In the genomic region with DNA sequence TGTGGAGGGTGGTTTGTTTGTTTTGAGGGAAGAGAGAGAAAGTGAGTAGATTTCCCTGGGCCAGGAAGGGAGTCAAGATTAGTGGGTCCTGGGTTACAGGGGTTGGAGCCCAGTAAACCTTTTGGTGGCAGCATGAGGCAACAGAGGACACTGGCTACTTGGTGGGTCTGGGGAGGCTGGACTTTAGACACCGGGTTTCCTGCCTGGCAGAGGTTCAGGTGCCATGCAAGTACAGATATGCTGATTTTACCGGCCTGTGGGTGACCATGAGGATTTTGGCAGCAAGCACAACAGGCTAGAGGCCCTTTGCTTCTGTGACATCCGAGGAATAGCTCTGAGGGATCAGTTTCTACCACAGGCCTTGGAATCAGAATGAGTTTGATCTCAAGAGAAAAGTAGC, we compare ENCODE assay signal across 16 cellular contexts. TPM values are rescaled to one million over a fixed set of nuclear protein-coding genes. Genes with fewer than 3 reads are reported as not detected.
DNase-seq lines count a peak whose midpoint lies in the region; ATAC-seq, FAIRE-seq and TF ChIP-seq lines count a peak whose summit lies in the region.
"Had no signal": no experiment of that assay in that cellular context is flagged by ENCODE, and none has a peak within 500 bp of the region (broad histone marks: within the 10 kb centered on the region; RNA-seq: fewer than 3 reads in every experiment).

No MANE protein-coding gene starts in this region.

- H3K18ac ChIP-seq in neuronal stem cell (ENCODE audit: low read length), result no peak overlapping the region

- WGBS in liver, result 56% methylated on average over 3 of the region's 3 CpGs
- 0% methylated on average over 2 of the region's 3 CpGs for WGBS in HepG2 (ENCODE audit: low lambda C conversion rate)
- 31 to 32% methylated on average over 3 of the region's 3 CpGs for WGBS in body of pancreas, 2 donors
- 22 to 24% methylated on average over 3 of the region's 3 CpGs for WGBS in pancreas, 2 donors
- WGBS in neuronal stem cell (ENCODE audit: extremely low coverage in 2 of 2, insufficient read length in 2 of 2, insufficient replicate concordance in 1 of 2), 2 donors, result no CpG with 5 or more reads among the region's 3 CpGs

- FAIRE-seq in HepG2 (lab: Jason Lieb, UNC) (no peak), pancreas (lab: Jason Lieb, UNC) (no peak)
- FAIRE-seq: H1 had no signal

- CTCF ChIA-PET in HepG2 (lab: Yijun Ruan, JAX; ENCODE audit: low intra/inter-chr PET ratio, low total read pairs), result no interaction called here
- CTCF ChIA-PET in activated CD4-positive, alpha-beta T cell treated with anti-CD3 and anti-CD28 coated beads for 36 hours (lab: Charles Lee), result no interaction called here

- H3K79me1 ChIP-seq in neuronal stem cell (ENCODE audit: low read depth, low read length), result no peaks in the 10 kb centered on the region

- H2AFZ ChIP-seq in HepG2 (ENCODE audit: low read length), result no peak overlapping the region
- H2AFZ ChIP-seq in neuronal stem cell (ENCODE audit: low read length), result no peak overlapping the region

- H3K23ac ChIP-seq in neuronal stem cell (ENCODE audit: low read depth, low read length, poor library complexity), result no peak overlapping the region

- intact Hi-C loops in HepG2 (cut with micrococcal nuclease; ENCODE audit: unreplicated experiment), result no loop called here
- intact Hi-C loops in body of pancreas (cut with DNase I), result no loop called here
- intact Hi-C loops in pancreas (cut with DNase I), result no loop called here
- intact Hi-C loops in activated CD4-positive, alpha-beta T cell treated with anti-CD3 and anti-CD28 coated beads for 36 hours (cut with DNase I, micrococcal nuclease), result loop anchor here in 1 of 2 experiments (5.0 kb wide), 1 partner anchor 63 kb away; no protein-coding TSS in a partner anchor

- H4K20me1 ChIP-seq in HepG2 (ENCODE audit: insufficient read depth, low read length), result no peaks in the 10 kb centered on the region
- H4K20me1 ChIP-seq: BLaER1 had no signal

- no peak overlapping the region for H4K91ac ChIP-seq in neuronal stem cell (ENCODE audit: low read depth, low read length, poor library complexity)

- no peaks in the 10 kb centered on the region for H3K79me2 ChIP-seq in HepG2 (ENCODE audit: insufficient read depth, low read length)

- H3K4me3 ChIP-seq in liver (ENCODE audit: low read depth in 1 of 3, low read length in 3 of 3), result no peak overlapping the region
- H3K4me3 ChIP-seq in HepG2 (replicated peaks in 1 of 3; ENCODE audit: insufficient read depth in 1 of 3, low read depth in 2 of 3, low read length in 3 of 3), result no peak overlapping the region
- H3K4me3 ChIP-seq in body of pancreas, result no peak overlapping the region
- no peak overlapping the region for H3K4me3 ChIP-seq in pancreas
- H3K4me3 ChIP-seq in neuronal stem cell (ENCODE audit: low read length in 2 of 2), result no peak overlapping the region
- H3K4me3 ChIP-seq: BLaER1 had no signal

- no peak for TF ChIP-seq POLR2A in HepG2 (IDR thresholded peaks at IDR 0.05; ENCODE audit: insufficient read depth in 1 of 2, low read depth in 2 of 2, low read length in 2 of 2)
- TF ChIP-seq POLR2A in body of pancreas (IDR thresholded peaks at IDR 0.05), result no peak

- POLR2A ChIA-PET in HepG2 (lab: Yijun Ruan, JAX), result no interaction called here
- POLR2A ChIA-PET in activated CD4-positive, alpha-beta T cell treated with anti-CD3 and anti-CD28 coated beads for 36 hours (lab: Charles Lee), result no interaction called here

- no TSS peak for BruUV-seq in HepG2 (replicated peaks; lab: Mats Ljungman, UMichigan)

- H3K9ac ChIP-seq in liver (ENCODE audit: low read depth in 1 of 2, low read length in 2 of 2) (peak overlapping the region in 1 of 2 donors; percentile 11), HepG2 (ENCODE audit: insufficient read depth, low read depth, low read length) (no peak overlapping the region), neuronal stem cell (ENCODE audit: low read depth, low read length, poor library complexity) (no peak overlapping the region)
- H3K9ac ChIP-seq: BLaER1 had no signal

- H3K27me3 ChIP-seq in liver (ENCODE audit: control insufficient read depth in 4 of 4, insufficient read depth in 4 of 4, low read length in 3 of 4) (no peaks in the 10 kb centered on the region), HepG2 (ENCODE audit: control insufficient read depth in 1 of 2, insufficient read depth in 2 of 2, low read length in 2 of 2) (peaks cover 0 to 18% of the 10 kb centered on the region in 2 experiments; a peak in 3 of 5 replicates), body of pancreas (no peaks in the 10 kb centered on the region), pancreas (no peaks in the 10 kb centered on the region), neuronal stem cell (ENCODE audit: control insufficient read depth in 3 of 3, insufficient read depth in 3 of 3, low read depth in 1 of 3, low read length in 3 of 3) (no peaks in the 10 kb centered on the region)
- H3K27me3 ChIP-seq: BLaER1 had no signal

- no peak overlapping the region for H3K27ac Mint-ChIP-seq in activated CD4-positive, alpha-beta T cell treated with anti-CD3 and anti-CD28 coated beads for 36 hours
- no peak overlapping the region for H3K27ac Mint-ChIP-seq in immature natural killer cell
- H3K27ac Mint-ChIP-seq: CD8-positive, alpha-beta memory T cell had no signal

- TF ChIP-seq EP300 in HepG2 (IDR thresholded peaks at IDR 0.05; ENCODE audit: low read depth in 2 of 2, low read length in 2 of 2) (no peak), HepG2 (CRISPR knock-in tag; IDR thresholded peaks at IDR 0.05; ENCODE audit: borderline replicate concordance) (no peak)

- DNase-seq in HepG2 (ENCODE audit: low spot score), result no peak
- peak; percentile 13 to 64 (median 44) for DNase-seq in body of pancreas
- DNase-seq in pancreas, result peak in 3 of 6 donors; percentile 24 to 53 (median 33)
- no peak for DNase-seq in activated CD4-positive, alpha-beta T cell treated with anti-CD3 and anti-CD28 coated beads for 36 hours
- no peak for DNase-seq in neuronal stem cell (ENCODE audit: low spot score)
- DNase-seq in immature natural killer cell, result no peak
- no peak for DNase-seq in NCI-H1105 (lab: John Stamatoyannopoulos, UW)
- DNase-seq: AML-193; Caco-2; CD8-positive, alpha-beta memory T cell; GF-D8 had no signal

- no peak overlapping the region for H2AK5ac ChIP-seq in neuronal stem cell (ENCODE audit: low read depth, low read length)

- no peaks in the 10 kb centered on the region for H3K36me3 ChIP-seq in liver (ENCODE audit: control insufficient read depth in 4 of 4, insufficient read depth in 3 of 4, low read depth in 1 of 4, low read length in 3 of 4)
- H3K36me3 ChIP-seq in HepG2 (replicated peaks in 1 of 2; ENCODE audit: control insufficient read depth in 1 of 2, insufficient read depth in 2 of 2, low read length in 2 of 2), result no peaks in the 10 kb centered on the region
- no peaks in the 10 kb centered on the region for H3K36me3 ChIP-seq in body of pancreas (replicated peaks in 1 of 2; ENCODE audit: insufficient read depth in 1 of 2, low read depth in 2 of 2)
- no peaks in the 10 kb centered on the region for H3K36me3 ChIP-seq in pancreas
- H3K36me3 ChIP-seq in neuronal stem cell (replicated peaks in 1 of 2; ENCODE audit: control insufficient read depth in 2 of 2, insufficient read depth in 2 of 2, low read length in 2 of 2), result no peaks in the 10 kb centered on the region
- H3K36me3 ChIP-seq: BLaER1 had no signal

- H3K27me3 Mint-ChIP-seq in activated CD4-positive, alpha-beta T cell treated with anti-CD3 and anti-CD28 coated beads for 36 hours, result peaks cover 11% of the 10 kb centered on the region
- H3K27me3 Mint-ChIP-seq in immature natural killer cell (ENCODE audit: low read depth in 3 of 3), result peaks cover 0 to 2% (median 0%) of the 10 kb centered on the region in 3 donors

- H2BK12ac ChIP-seq in neuronal stem cell (ENCODE audit: low read length), result no peak overlapping the region

- no peak overlapping the region for H3K4ac ChIP-seq in neuronal stem cell (ENCODE audit: low read length)

- H3K4me1 Mint-ChIP-seq in activated CD4-positive, alpha-beta T cell treated with anti-CD3 and anti-CD28 coated beads for 36 hours, result peaks cover 12% of the 10 kb centered on the region
- H3K4me1 Mint-ChIP-seq in immature natural killer cell, result peaks cover 2 to 13% of the 10 kb centered on the region in 2 donors

- H3K4me1 ChIP-seq in liver (ENCODE audit: control insufficient read depth in 4 of 4, insufficient read depth in 4 of 4, low read length in 3 of 4) (peaks cover 0 to 4% (median 2%) of the 10 kb centered on the region in 4 donors), HepG2 (ENCODE audit: insufficient read depth, low read length) (no peaks in the 10 kb centered on the region), body of pancreas (peaks cover 16% of the 10 kb centered on the region), pancreas (peaks cover 0 to 14% (median 13%) of the 10 kb centered on the region in 3 donors), neuronal stem cell (ENCODE audit: control insufficient read depth in 2 of 2, insufficient read depth in 1 of 2, low read depth in 1 of 2, low read length in 2 of 2) (peaks cover 0 to 10% of the 10 kb centered on the region in 2 donors)
- H3K4me1 ChIP-seq: Caco-2 had no signal

- no peak overlapping the region for H3K14ac ChIP-seq in neuronal stem cell (ENCODE audit: low read length)

- no peak overlapping the region for H3K4me3 Mint-ChIP-seq in activated CD4-positive, alpha-beta T cell treated with anti-CD3 and anti-CD28 coated beads for 36 hours
- no peak overlapping the region for H3K4me3 Mint-ChIP-seq in immature natural killer cell
- H3K4me3 Mint-ChIP-seq: CD8-positive, alpha-beta memory T cell had no signal

- H3K9me3 ChIP-seq in liver (ENCODE audit: control insufficient read depth in 4 of 4, low read length in 3 of 4) (no peaks in the 10 kb centered on the region), HepG2 (ENCODE audit: low read length) (no peaks in the 10 kb centered on the region), body of pancreas (no peaks in the 10 kb centered on the region), pancreas (no peaks in the 10 kb centered on the region), neuronal stem cell (replicated peaks in 1 of 2; ENCODE audit: control insufficient read depth in 2 of 2, insufficient read depth in 1 of 2, low read depth in 1 of 2, low read length in 2 of 2) (no peaks in the 10 kb centered on the region)
- H3K9me3 ChIP-seq: BLaER1, Caco-2 had no signal

- in situ Hi-C loops in HepG2 (cut with HindIII; ENCODE audit: extremely low pct_ligation_motif_present, low pct_unique_long_range_greater_than_20kb), result no loop called here

- ATAC-seq in HepG2, result no peak
- peak; percentile 27 for ATAC-seq in body of pancreas
- ATAC-seq in pancreas, result peak in 3 of 4 donors; percentile 60 to 63 (median 62)
- no peak for ATAC-seq in activated CD4-positive, alpha-beta T cell treated with anti-CD3 and anti-CD28 coated beads for 36 hours

- H4K8ac ChIP-seq in neuronal stem cell (ENCODE audit: low read depth, low read length), result no peak overlapping the region

- no peak overlapping the region for H2BK120ac ChIP-seq in neuronal stem cell (ENCODE audit: low read depth, low read length)

- H3K27ac ChIP-seq in liver (ENCODE audit: low read depth in 1 of 2, low read length in 2 of 2) (no peak overlapping the region), HepG2 (ENCODE audit: extremely low read length, insufficient read depth, low read length) (no peak overlapping the region), body of pancreas (peak overlapping the region in 1 of 4 donors; percentile 20), pancreas (no peak overlapping the region), neuronal stem cell (replicated peaks; ENCODE audit: low read length) (no peak overlapping the region)
- H3K27ac ChIP-seq: 22Rv1, BLaER1, HL-60 had no signal

- H3K9me3 Mint-ChIP-seq in activated CD4-positive, alpha-beta T cell treated with anti-CD3 and anti-CD28 coated beads for 36 hours (ENCODE audit: low read depth), result no peaks in the 10 kb centered on the region
- no peaks in the 10 kb centered on the region for H3K9me3 Mint-ChIP-seq in immature natural killer cell
- H3K9me3 Mint-ChIP-seq: CD8-positive, alpha-beta memory T cell had no signal

- H3K36me3 Mint-ChIP-seq in activated CD4-positive, alpha-beta T cell treated with anti-CD3 and anti-CD28 coated beads for 36 hours (ENCODE audit: low read depth), result no peaks in the 10 kb centered on the region
- no peaks in the 10 kb centered on the region for H3K36me3 Mint-ChIP-seq in immature natural killer cell
- H3K36me3 Mint-ChIP-seq: CD8-positive, alpha-beta memory T cell had no signal

- peak; percentile 49 to 63 for TF ChIP-seq RAD21 in liver (IDR thresholded peaks at IDR 0.05)
- TF ChIP-seq RAD21 in HepG2 (CRISPR knock-in tag; IDR thresholded peaks at IDR 0.05), result no peak

- H3K4me2 ChIP-seq in HepG2 (ENCODE audit: low read depth, low read length) (no peak overlapping the region), neuronal stem cell (ENCODE audit: insufficient read depth, low read length, poor library complexity, severe bottlenecking) (no peak overlapping the region)
- H3K4me2 ChIP-seq: BLaER1 had no signal

- no peak overlapping the region for H2BK15ac ChIP-seq in neuronal stem cell (ENCODE audit: low read length)

- no peak overlapping the region for H2BK5ac ChIP-seq in neuronal stem cell (ENCODE audit: low read length)

- TF ChIP-seq CTCF in liver (IDR thresholded peaks at IDR 0.05; ENCODE audit: low read depth, low read length, missing input control), result no peak
- TF ChIP-seq CTCF in HepG2 (CRISPR knock-in tag; IDR thresholded peaks at IDR 0.05), result no peak
- TF ChIP-seq CTCF in body of pancreas (IDR thresholded peaks at IDR 0.05), result peak in 1 of 7 experiments; percentile 10
- TF ChIP-seq CTCF in pancreas (IDR thresholded peaks at IDR 0.05), result no peak

RNA-seq across cellular contexts. Expression of a gene that starts 18.9 kb away (rescaled TPM):
- 1 to 10 TPM; 5.0 to 9.5 TPM for total RNA-seq in liver
- polyA plus RNA-seq in liver, result 1 to 10 TPM; 3.7 to 8.0 TPM
- 3.7 and 4.4 TPM in 2 replicates for total RNA-seq in HepG2 (2016; rRNA removed; fragmentation: Illumina TruSeq; extraction: Trizol)
- total RNA-seq in HepG2 (2016; cell fraction: cytosol; rRNA removed; fragmentation: Illumina TruSeq; extraction: Trizol; ENCODE audit: low read depth), result 1.0 and 1.3 TPM in 2 replicates
- total RNA-seq in HepG2 (2016; cell fraction: insoluble cytoplasmic fraction; rRNA removed; fragmentation: Illumina TruSeq; extraction: Trizol), result 3.8 and 4.1 TPM in 2 replicates
- 1.8 and 2.1 TPM in 2 replicates for total RNA-seq in HepG2 (2016; cell fraction: membrane; rRNA removed; fragmentation: Illumina TruSeq; extraction: Trizol)
- 11.7 and 12.8 TPM in 2 replicates for total RNA-seq in HepG2 (2016; cell fraction: nucleus; rRNA removed; fragmentation: Illumina TruSeq; extraction: Trizol)
- 2.8 and 3.4 TPM in 2 replicates for polyA plus RNA-seq in HepG2 (2011; rRNA removed)
- 1.4 and 2.3 TPM in 2 replicates for polyA plus RNA-seq in HepG2 (2011; cell fraction: cytosol; rRNA removed)
- polyA plus RNA-seq in HepG2 (2011; cell fraction: nucleus; rRNA removed), result 9.0 and 10.2 TPM in 2 replicates
- polyA plus RNA-seq in HepG2 (2012), result 3.1 and 3.3 TPM in 2 replicates
- 0.25 and 0.60 TPM in 2 replicates for polyA plus RNA-seq in HepG2 (2016; cell fraction: cytosol; fragmentation: Illumina TruSeq; extraction: Trizol; ENCODE audit: low read depth)
- polyA plus RNA-seq in HepG2 (2016; cell fraction: insoluble cytoplasmic fraction; fragmentation: Illumina TruSeq; extraction: Trizol; ENCODE audit: low read depth), result 1.2 and 1.7 TPM in 2 replicates
- polyA plus RNA-seq in HepG2 (2016; cell fraction: membrane; fragmentation: Illumina TruSeq; extraction: Trizol; ENCODE audit: low read depth), result 0.10 and 0.70 TPM in 2 replicates
- 4.5 and 5.3 TPM in 2 replicates for polyA plus RNA-seq in HepG2 (2016; cell fraction: nucleus; fragmentation: Illumina TruSeq; extraction: Trizol; ENCODE audit: insufficient read depth, low read depth)
- 8.5 and 17.8 TPM in 2 replicates for polyA minus RNA-seq in HepG2 (2011; rRNA and poly(A)+ RNA removed; ENCODE audit: low replicate concordance)
- 7.1 and 8.5 TPM in 2 replicates for polyA minus RNA-seq in HepG2 (2011; cell fraction: cytosol; rRNA and poly(A)+ RNA removed)
- 39.4 and 47.9 TPM in 2 replicates for polyA minus RNA-seq in HepG2 (2011; cell fraction: nucleus; rRNA and poly(A)+ RNA removed)
- 10 to 100 TPM; 17.9 to 29.7 TPM for total RNA-seq in body of pancreas
- 10 to 100 TPM in 4 of 6 donors, 1 to 10 TPM in 2; 8.5 to 29.7 (median 10.9) TPM for total RNA-seq in pancreas
- 1 to 10 TPM; 5.9 to 7.6 TPM for polyA plus RNA-seq in pancreas
- total RNA-seq in activated CD4-positive, alpha-beta T cell treated with anti-CD3 and anti-CD28 coated beads for 36 hours, result 10 to 100 TPM; 19.2 to 26.7 TPM
- polyA plus RNA-seq in neuronal stem cell (2013, experiment 1 of 2), result 1.5 TPM
- 1.4 TPM for polyA plus RNA-seq in neuronal stem cell (2013, experiment 2 of 2)
- polyA plus RNA-seq in immature natural killer cell, result 1 to 10 TPM in 2 of 3 donors, under 1 TPM in 1; 0.51 to 2.8 (median 1.1) TPM

Comparison
In these comparisons a context has a peak if more than half of its experiments do, and no peak if none do; other contexts are left out.
1. ATAC-seq: peak in body of pancreas (single experiment) and pancreas (3 of 4); none in HepG2 (single experiment) and activated CD4-positive, alpha-beta T cell treated with anti-CD3 and anti-CD28 coated beads for 36 hours (single experiment).
2. DNase-seq: peak in body of pancreas (4 of 4); none in HepG2 (single experiment), activated CD4-positive, alpha-beta T cell treated with anti-CD3 and anti-CD28 coated beads for 36 hours (single experiment), neuronal stem cell (single experiment), immature natural killer cell (0 of 3) and NCI-H1105 (single experiment).